ENCODE assay signal across 1 cellular context in the genomic region with DNA sequence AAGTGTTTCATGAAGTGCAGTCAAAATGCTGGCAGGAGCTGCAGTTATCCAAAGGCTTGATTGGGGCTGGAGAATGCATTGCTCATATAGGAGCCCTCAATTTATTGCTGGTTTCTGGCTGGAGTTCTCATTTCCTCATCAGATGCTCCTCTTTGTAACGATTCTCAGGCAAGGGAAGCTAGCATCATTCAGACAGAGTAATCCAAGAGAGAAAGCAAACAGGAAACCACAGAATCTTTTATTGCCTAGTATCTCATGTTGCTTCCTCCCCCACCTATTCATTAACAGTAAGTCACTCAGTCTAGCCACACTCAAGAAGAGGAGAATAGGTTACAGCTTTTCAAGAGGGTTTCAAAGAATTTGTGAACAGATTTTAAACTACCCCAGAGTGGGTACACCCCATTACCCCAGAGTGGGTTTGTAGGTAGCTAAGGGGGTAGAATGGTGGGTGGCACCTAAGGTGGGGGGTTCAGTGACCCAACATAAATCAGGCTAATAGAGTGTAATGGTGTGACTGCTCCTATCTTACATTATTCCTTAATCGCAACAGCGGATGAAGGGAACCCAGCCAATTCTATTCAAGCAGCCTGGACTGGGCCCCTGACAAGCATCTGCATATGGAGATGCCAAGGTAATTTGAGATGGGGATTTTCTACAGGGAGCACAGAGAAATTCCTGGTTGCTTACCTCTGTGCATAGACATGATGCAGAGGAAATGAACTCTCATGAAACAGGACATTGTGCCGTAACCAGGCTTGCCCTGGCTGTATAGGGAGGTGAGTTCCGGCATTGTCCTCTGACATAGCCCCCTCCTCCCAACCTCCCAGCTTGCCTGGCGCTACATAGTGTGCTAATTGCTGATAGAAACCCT.
TF ChIP-seq lines count a peak whose summit lies in the region.

No MANE protein-coding gene starts in this region.

TF ChIP-seq in SK-N-SH treated with all-trans-retinoic acid at 6 μM for 48 hours, 23 proteins besides CTCF, POLR2A, EP300 and RAD21 (continued from another document):
- no peak for TF ChIP-seq PATZ1 (CRISPR knock-in tag; IDR thresholded peaks at IDR 0.05; ENCODE audit: borderline replicate concordance)
- no peak for TF ChIP-seq ISL1 (CRISPR knock-in tag; IDR thresholded peaks at IDR 0.05)
- no peak for TF ChIP-seq SNAI2 (CRISPR knock-in tag; IDR thresholded peaks at IDR 0.05)
- no peak for TF ChIP-seq ZNF70 (CRISPR knock-in tag; IDR thresholded peaks at IDR 0.05)
- no peak for TF ChIP-seq ZNF8 (CRISPR knock-in tag; IDR thresholded peaks at IDR 0.05)
- TF ChIP-seq ZFP3 (CRISPR knock-in tag; IDR thresholded peaks at IDR 0.05) = no peak
- no peak for TF ChIP-seq BACH2 (CRISPR knock-in tag; IDR thresholded peaks at IDR 0.05; ENCODE audit: borderline replicate concordance)
- TF ChIP-seq, protein P1, sequence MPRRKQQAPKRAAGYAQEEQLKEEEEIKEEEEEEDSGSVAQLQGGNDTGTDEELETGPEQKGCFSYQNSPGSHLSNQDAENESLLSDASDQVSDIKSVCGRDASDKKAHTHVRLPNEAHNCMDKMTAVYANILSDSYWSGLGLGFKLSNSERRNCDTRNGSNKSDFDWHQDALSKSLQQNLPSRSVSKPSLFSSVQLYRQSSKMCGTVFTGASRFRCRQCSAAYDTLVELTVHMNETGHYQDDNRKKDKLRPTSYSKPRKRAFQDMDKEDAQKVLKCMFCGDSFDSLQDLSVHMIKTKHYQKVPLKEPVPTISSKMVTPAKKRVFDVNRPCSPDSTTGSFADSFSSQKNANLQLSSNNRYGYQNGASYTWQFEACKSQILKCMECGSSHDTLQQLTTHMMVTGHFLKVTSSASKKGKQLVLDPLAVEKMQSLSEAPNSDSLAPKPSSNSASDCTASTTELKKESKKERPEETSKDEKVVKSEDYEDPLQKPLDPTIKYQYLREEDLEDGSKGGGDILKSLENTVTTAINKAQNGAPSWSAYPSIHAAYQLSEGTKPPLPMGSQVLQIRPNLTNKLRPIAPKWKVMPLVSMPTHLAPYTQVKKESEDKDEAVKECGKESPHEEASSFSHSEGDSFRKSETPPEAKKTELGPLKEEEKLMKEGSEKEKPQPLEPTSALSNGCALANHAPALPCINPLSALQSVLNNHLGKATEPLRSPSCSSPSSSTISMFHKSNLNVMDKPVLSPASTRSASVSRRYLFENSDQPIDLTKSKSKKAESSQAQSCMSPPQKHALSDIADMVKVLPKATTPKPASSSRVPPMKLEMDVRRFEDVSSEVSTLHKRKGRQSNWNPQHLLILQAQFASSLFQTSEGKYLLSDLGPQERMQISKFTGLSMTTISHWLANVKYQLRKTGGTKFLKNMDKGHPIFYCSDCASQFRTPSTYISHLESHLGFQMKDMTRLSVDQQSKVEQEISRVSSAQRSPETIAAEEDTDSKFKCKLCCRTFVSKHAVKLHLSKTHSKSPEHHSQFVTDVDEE (CRISPR knock-in tag; IDR thresholded peaks at IDR 0.05) = no peak
- no peak for TF ChIP-seq TCF4 (CRISPR knock-in tag; IDR thresholded peaks at IDR 0.05; ENCODE audit: borderline replicate concordance)
- TF ChIP-seq, protein P2, sequence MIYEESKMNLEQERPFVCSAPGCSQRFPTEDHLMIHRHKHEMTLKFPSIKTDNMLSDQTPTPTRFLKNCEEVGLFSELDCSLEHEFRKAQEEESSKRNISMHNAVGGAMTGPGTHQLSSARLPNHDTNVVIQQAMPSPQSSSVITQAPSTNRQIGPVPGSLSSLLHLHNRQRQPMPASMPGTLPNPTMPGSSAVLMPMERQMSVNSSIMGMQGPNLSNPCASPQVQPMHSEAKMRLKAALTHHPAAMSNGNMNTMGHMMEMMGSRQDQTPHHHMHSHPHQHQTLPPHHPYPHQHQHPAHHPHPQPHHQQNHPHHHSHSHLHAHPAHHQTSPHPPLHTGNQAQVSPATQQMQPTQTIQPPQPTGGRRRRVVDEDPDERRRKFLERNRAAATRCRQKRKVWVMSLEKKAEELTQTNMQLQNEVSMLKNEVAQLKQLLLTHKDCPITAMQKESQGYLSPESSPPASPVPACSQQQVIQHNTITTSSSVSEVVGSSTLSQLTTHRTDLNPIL (CRISPR knock-in tag; IDR thresholded peaks at IDR 0.05; ENCODE audit: low read depth) = no peak
- no peak for TF ChIP-seq ZC3H10 (CRISPR knock-in tag; IDR thresholded peaks at IDR 0.05)
